ENCODE assay signal across 1 cellular context in the genomic region with DNA sequence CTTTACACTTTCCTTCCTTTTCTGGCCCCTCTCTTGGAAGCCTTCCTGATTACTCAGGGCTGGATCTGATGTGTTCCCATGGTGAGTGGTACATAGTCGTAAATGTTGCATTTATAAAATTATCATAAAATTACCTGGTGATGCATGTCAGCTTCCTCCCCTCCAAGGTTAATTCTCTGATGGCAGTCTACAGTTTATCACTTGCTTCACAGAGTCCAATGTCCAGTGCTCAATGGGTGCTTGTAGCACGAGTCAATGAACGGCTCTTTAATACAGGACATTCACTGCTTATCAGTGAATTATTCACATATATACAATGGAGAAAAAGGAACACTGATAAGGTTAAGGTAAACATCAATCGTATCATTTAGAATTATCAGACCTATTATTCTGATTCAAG.
A peak's percentile ranks its signal among the peaks of the same experiment; 100 is the strongest.
TF ChIP-seq lines count a peak whose summit lies in the region.

No MANE protein-coding gene starts in this region.

TF ChIP-seq in HepG2, 621 proteins besides CTCF, POLR2A, EP300 and RAD21:
- TF ChIP-seq SMC3 (IDR thresholded peaks at IDR 0.05; ENCODE audit: low read length) (no peak), HNF4A (CRISPR knock-in tag; IDR thresholded peaks at IDR 0.05) (0 out of 2 replicates have a peak, but pooled peaks have one; percentile 6)
TF ChIP-seq in HepG2: peak in this region for 1.
